ENCODE assay signal across 7 cellular contexts in the genomic region with DNA sequence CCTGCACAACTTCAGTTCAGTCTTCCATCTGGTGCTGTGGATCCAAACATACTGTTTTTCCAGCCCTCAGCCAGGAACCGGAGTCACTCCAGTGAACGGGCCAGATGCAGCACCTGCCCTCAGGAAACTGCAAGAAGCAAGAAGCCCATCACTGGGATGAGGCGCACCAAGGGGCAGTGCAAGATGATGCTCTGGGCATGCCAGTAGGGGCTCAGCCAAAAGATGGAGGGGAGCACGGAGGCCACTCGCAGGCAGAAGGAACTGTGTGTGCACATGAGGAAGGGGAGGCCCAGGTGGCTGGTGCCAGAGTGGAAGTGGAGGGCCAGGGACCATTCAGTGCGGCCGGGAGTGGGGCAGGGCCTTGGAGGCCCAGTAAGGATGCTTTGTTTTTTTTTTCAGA.
"Had no signal": no experiment of that assay in that cellular context is flagged by ENCODE, and none has a peak within 500 bp of the region (broad histone marks: within the 10 kb centered on the region; RNA-seq: fewer than 3 reads in every experiment).

No MANE protein-coding gene starts in this region.

- H3K4me1 ChIP-seq: pancreas had no signal

- DNase-seq: activated CD4-positive, CD25-positive, alpha-beta regulatory T cell treated with anti-CD3 and anti-CD28 coated beads, Interleukin-2, amount 50 U/mL, for 72 hours; endodermal cell had no signal

- H3K27ac Mint-ChIP-seq: activated CD4-positive, alpha-beta memory T cell treated with anti-CD3 and anti-CD28 coated beads for 36 hours; activated T-cell treated with anti-CD3 and anti-CD28 coated beads, Interleukin-2, amount 50 U/mL, for 72 hours; endodermal cell had no signal

- H3K36me3 Mint-ChIP-seq: activated CD4-positive, alpha-beta memory T cell treated with anti-CD3 and anti-CD28 coated beads for 36 hours had no signal

- H3K36me3 ChIP-seq: pancreas had no signal

- H3K4me3 ChIP-seq: pancreas had no signal

- H3K9me3 ChIP-seq: pancreas had no signal

- H3K27me3 Mint-ChIP-seq: activated CD4-positive, alpha-beta memory T cell treated with anti-CD3 and anti-CD28 coated beads for 36 hours had no signal

- H3K27ac ChIP-seq: pancreas had no signal

- H3K27me3 ChIP-seq: pancreas had no signal

- H3K4me1 Mint-ChIP-seq: endodermal cell, neural crest cell had no signal

- ATAC-seq: left lobe of liver had no signal

- FAIRE-seq: pancreas had no signal

- H3K9me3 Mint-ChIP-seq: activated CD4-positive, alpha-beta memory T cell treated with anti-CD3 and anti-CD28 coated beads for 36 hours; activated T-cell treated with anti-CD3 and anti-CD28 coated beads, Interleukin-2, amount 50 U/mL, for 72 hours had no signal

- H3K4me3 Mint-ChIP-seq: activated CD4-positive, alpha-beta memory T cell treated with anti-CD3 and anti-CD28 coated beads for 36 hours; endodermal cell; neural crest cell had no signal
